ENCODE assay signal across 8 cellular contexts in the genomic region with DNA sequence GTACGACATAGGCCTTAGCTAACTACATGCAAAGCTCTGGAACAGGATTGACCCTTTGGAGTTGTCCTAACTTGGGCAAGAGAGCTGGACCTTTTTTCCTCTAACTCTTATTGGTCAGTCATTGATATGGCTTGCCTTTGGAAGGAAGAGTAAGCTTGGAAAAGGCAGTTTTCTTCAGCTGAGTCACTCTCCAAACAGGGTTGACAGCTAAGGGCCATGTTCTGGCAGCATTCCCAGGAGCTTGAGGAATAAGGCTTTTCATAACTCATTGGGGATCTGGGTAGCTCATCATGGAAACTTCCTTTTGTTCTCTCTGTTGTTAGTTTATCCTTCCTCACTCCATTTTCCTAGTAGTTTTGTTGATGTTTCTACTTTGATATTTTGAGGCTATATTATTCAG. TPM values are rescaled to one million over a fixed set of nuclear protein-coding genes. Genes with fewer than 3 reads are reported as not detected.
DNase-seq lines count a peak whose midpoint lies in the region; ATAC-seq and TF ChIP-seq lines count a peak whose summit lies in the region.

No MANE protein-coding gene starts in this region.

- no peaks in the 10 kb centered on the region for H3K27me3 ChIP-seq in HAP-1 (ENCODE audit: low read depth)
- H3K27me3 ChIP-seq in SJSA1 (replicated peaks) = no peaks in the 10 kb centered on the region
- H3K27me3 ChIP-seq in smooth muscle cell (ENCODE audit: low read depth) = no peaks in the 10 kb centered on the region

- H3F3A ChIP-seq in smooth muscle cell (ENCODE audit: low read depth) = peaks cover 11% of the 10 kb centered on the region

- H3K4me3 ChIP-seq in HAP-1 = no peak overlapping the region
- H3K4me3 ChIP-seq in SJSA1 = no peak overlapping the region
- no peak overlapping the region for H3K4me3 ChIP-seq in smooth muscle cell

- ATAC-seq in GM19035 (IDR thresholded peaks at IDR 0.05; ENCODE audit: unreplicated experiment) (no peak), GM18868 (IDR thresholded peaks at IDR 0.05; ENCODE audit: unreplicated experiment) (no peak)

- H3K36me3 ChIP-seq in HAP-1 (replicated peaks) = no peaks in the 10 kb centered on the region
- no peaks in the 10 kb centered on the region for H3K36me3 ChIP-seq in SJSA1
- peaks cover 5% of the 10 kb centered on the region for H3K36me3 ChIP-seq in smooth muscle cell (ENCODE audit: low read depth)

- peak; percentile 39 to 58 for DNase-seq in HAP-1 (ENCODE audit: low spot score in 2 of 2)
- DNase-seq in SJSA1 (ENCODE audit: low read depth in 1 of 2, low spot score in 2 of 2) = peak; percentile 90 to 95
- DNase-seq in glomerular visceral epithelial cell (ENCODE audit: extremely low spot score) = peak; percentile 91
- no peak for DNase-seq in smooth muscle cell (lab: John Stamatoyannopoulos, UW; ENCODE audit: unreplicated experiment)
- DNase-seq in stimulated activated CD4-positive, alpha-beta T cell treated with anti-CD3 and anti-CD28 coated beads, Interleukin-2, amount 100 ng/mL, for 24 hours = no peak
- no peak for DNase-seq in activated CD4-positive, alpha-beta T cell treated with anti-CD3 and anti-CD28 coated beads, Interleukin-2, amount 50 U/mL, for 4 hours

- H3K4me2 ChIP-seq in smooth muscle cell = peak overlapping the region; percentile 48

- H3K27ac ChIP-seq in SJSA1 (peak overlapping the region; percentile 44), smooth muscle cell (ENCODE audit: low read depth) (peak overlapping the region; percentile 85)

- H3K9me3 ChIP-seq in HAP-1 = no peaks in the 10 kb centered on the region
- H3K9me3 ChIP-seq in SJSA1 (replicated peaks) = no peaks in the 10 kb centered on the region
- H3K9me3 ChIP-seq in smooth muscle cell (replicated peaks; ENCODE audit: low read depth) = no peaks in the 10 kb centered on the region

- no peaks in the 10 kb centered on the region for H3K79me2 ChIP-seq in smooth muscle cell (ENCODE audit: low read depth)

- WGBS in smooth muscle cell (ENCODE audit: low lambda C conversion rate) = 53% methylated on average over 1 of the region's 1 CpG

- H3K4me1 ChIP-seq in HAP-1 = no peaks in the 10 kb centered on the region
- peaks cover 16% of the 10 kb centered on the region for H3K4me1 ChIP-seq in SJSA1 (replicated peaks)
- peaks cover 4% of the 10 kb centered on the region for H3K4me1 ChIP-seq in smooth muscle cell (ENCODE audit: low read depth)

- in situ Hi-C loops in HAP-1 (cut with MboI; ENCODE audit: low sequenced_read_pairs) = no loop called here

- no peaks in the 10 kb centered on the region for H4K20me1 ChIP-seq in smooth muscle cell (ENCODE audit: low read depth)

- TF ChIP-seq CTCF in smooth muscle cell (IDR thresholded peaks at IDR 0.05; ENCODE audit: borderline replicate concordance, insufficient read depth, poor library complexity, severe bottlenecking) = no peak

- no peak overlapping the region for H2AFZ ChIP-seq in smooth muscle cell (ENCODE audit: low read depth)

- H3K9ac ChIP-seq in smooth muscle cell (ENCODE audit: low read depth) = peak overlapping the region; percentile 63

RNA-seq across cellular contexts. Expression of a gene that starts 14.5 kb away (rescaled TPM):
- total RNA-seq in SJSA1 (2014; rRNA removed; shearing (Covaris generic)) = 18.4 and 21.7 TPM in 2 replicates
- total RNA-seq in smooth muscle cell = 172 and 184 TPM in 2 replicates
- polyA plus RNA-seq in smooth muscle cell = 81.6 and 90.9 TPM in 2 replicates

Comparison
In these comparisons a context has a peak if more than half of its experiments do, and no peak if none do; other contexts are left out.
1. DNase-seq: peak in HAP-1 (2 of 2), SJSA1 (2 of 2) and glomerular visceral epithelial cell (single experiment); none in smooth muscle cell (single experiment), stimulated activated CD4-positive, alpha-beta T cell treated with anti-CD3 and anti-CD28 coated beads, Interleukin-2, amount 100 ng/mL, for 24 hours (0 of 2) and activated CD4-positive, alpha-beta T cell treated with anti-CD3 and anti-CD28 coated beads, Interleukin-2, amount 50 U/mL, for 4 hours (0 of 2).